In the genomic region with DNA sequence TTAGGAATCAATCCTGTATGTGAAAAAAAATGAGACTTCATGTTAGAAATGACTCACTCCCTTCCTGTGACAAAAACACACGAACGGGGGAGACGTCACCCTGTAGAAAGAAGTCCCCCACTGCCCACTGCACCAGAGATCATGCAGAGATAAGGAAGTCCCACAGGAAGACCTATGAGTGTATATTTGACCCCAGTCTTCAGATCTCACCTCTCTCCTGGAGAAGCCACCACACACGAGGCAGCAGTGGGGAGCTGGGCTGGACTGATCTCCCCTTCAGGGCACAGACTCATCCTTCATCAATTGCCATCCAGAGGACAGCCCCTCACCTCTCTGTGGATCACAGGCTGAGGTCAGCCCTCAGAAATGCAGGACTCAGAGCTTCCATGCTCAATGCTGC, we compare ENCODE assay signal across 8 cellular contexts. TPM values are rescaled to one million over a fixed set of nuclear protein-coding genes. Genes with fewer than 3 reads are reported as not detected.
DNase-seq lines count a peak whose midpoint lies in the region; FAIRE-seq and TF ChIP-seq lines count a peak whose summit lies in the region.
"Not testable (repeated sequence)": the region's sequence is repeated elsewhere in the genome, so short reads cannot be mapped to it uniquely, and the experiment has no call there.

No MANE protein-coding gene starts in this region.

- peak overlapping the region; percentile 38; the same call in 1 of the 2 replicates for H3K9ac ChIP-seq in BLaER1
- H3K9ac ChIP-seq in H1 (replicated peaks in 1 of 4; ENCODE audit: extremely low read depth in 1 of 4, low read depth in 3 of 4, low read length in 3 of 4), result not testable (repeated sequence)

- H2BK12ac ChIP-seq in H1 (ENCODE audit: low read depth, low read length), result 0 out of 2 replicates have a peak overlapping the region, but pooled peaks have one; percentile 50

- TF ChIP-seq RAD21 in H1 (IDR thresholded peaks at IDR 0.05 in 1 of 2, conservative IDR thresholded peaks at IDR 0.05 in 1 of 2; ENCODE audit: low read depth in 2 of 2, low read length in 2 of 2), result not testable (repeated sequence)

- CTCF ChIA-PET in H1 (lab: Charles Lee; ENCODE audit: partially characterized antibody), result interaction anchor here (0.6 to 1.9 kb wide), 3 partner anchors 13 to 817 kb away, joined by 3 to 6 read pairs (median 4); no protein-coding TSS in a partner anchor

- not testable (repeated sequence) for H3K23me2 ChIP-seq in H1 (ENCODE audit: low read depth, low read length)

- not testable (repeated sequence) for H3K18ac ChIP-seq in H1 (ENCODE audit: extremely low read depth, low read length)

- H3K4me2 ChIP-seq in BLaER1 (peak overlapping the region; percentile 43), H1 (ENCODE audit: insufficient read depth in 1 of 2, low read depth in 2 of 2, low read length in 2 of 2) (peak overlapping the region; percentile 54 to 63; a peak in 3 of 4 replicates)

- H3K4me1 Mint-ChIP-seq in T-helper 2 cell treated with Interferon-gamma antibody and Interleukin-4, amounts not matched to agents 5 μg/mL and 100 μg/mL, for 36 hours (ENCODE audit: low read depth), result not testable (repeated sequence)
- H3K4me1 Mint-ChIP-seq in activated naive CD8-positive, alpha-beta T cell (ENCODE audit: low read depth), result peaks cover 21% of the 10 kb centered on the region
- peaks cover 11% of the 10 kb centered on the region for H3K4me1 Mint-ChIP-seq in progenitor cell of endocrine pancreas (ENCODE audit: low read depth)

- not testable (repeated sequence) for H4K91ac ChIP-seq in H1 (replicated peaks; ENCODE audit: insufficient read length, low read length)

- H4K5ac ChIP-seq in H1 (ENCODE audit: insufficient read length, low read depth, low read length), result not testable (repeated sequence)

- not testable (repeated sequence) for H4K20me1 ChIP-seq in BLaER1; H1 (replicated peaks in 1 of 2; ENCODE audit: control insufficient read depth in 1 of 2, insufficient read depth in 2 of 2, low read length in 2 of 2)

- DNase-seq in HT1080 (ENCODE audit: low read depth) (peak; percentile 32), islet precursor cell (peak; percentile 94)
- DNase-seq in T-helper 2 cell treated with Interferon-gamma antibody and Interleukin-4, amounts not matched to agents 5 μg/mL and 100 μg/mL, for 36 hours (ENCODE audit: low spot score), result peak; percentile 15
- peak; percentile 53 for DNase-seq in activated CD8-positive, alpha-beta memory T cell treated with anti-CD3 and anti-CD28 coated beads, Interleukin-2, amount 50 U/mL, for 48 hours
- not testable (repeated sequence) for DNase-seq in H1 (ENCODE audit: low read depth in 1 of 2, low spot score in 2 of 2); progenitor cell of endocrine pancreas (ENCODE audit: low spot score, unreplicated experiment)

- TF ChIP-seq CTCF in H1 (IDR thresholded peaks at IDR 0.05; ENCODE audit: control extremely low read depth in 1 of 3, insufficient read depth in 1 of 3, low read depth in 1 of 3, low read length in 3 of 3); progenitor cell of endocrine pancreas (IDR thresholded peaks at IDR 0.05; ENCODE audit: unreplicated experiment): not testable (repeated sequence)

- not testable (repeated sequence) for H3K14ac ChIP-seq in H1 (ENCODE audit: insufficient read length)

- H3K79me1 ChIP-seq in H1 (ENCODE audit: low read depth, low read length), result not testable (repeated sequence)

- POLR2A ChIA-PET in H1 (lab: Charles Lee; ENCODE audit: partially characterized antibody), result interaction anchor here (1.6 to 2.1 kb wide), 3 partner anchors 11 to 55 kb away, joined by 4 to 8 read pairs (median 5); no protein-coding TSS in a partner anchor

- peaks cover 86% of the 10 kb centered on the region for H3K36me3 Mint-ChIP-seq in T-helper 2 cell treated with Interferon-gamma antibody and Interleukin-4, amounts not matched to agents 5 μg/mL and 100 μg/mL, for 36 hours (ENCODE audit: low read depth)
- H3K36me3 Mint-ChIP-seq in activated naive CD8-positive, alpha-beta T cell, result peaks cover 45% of the 10 kb centered on the region
- peaks cover 41% of the 10 kb centered on the region for H3K36me3 Mint-ChIP-seq in progenitor cell of endocrine pancreas (ENCODE audit: insufficient read depth)

- WGBS in H1 (ENCODE audit: extremely low coverage in 1 of 2, insufficient coverage in 1 of 2, insufficient read length in 1 of 2, insufficient replicate concordance in 2 of 2, low coverage in 1 of 2, low lambda C conversion rate in 2 of 2, missing lambda C conversion rate in 1 of 2), 2 experiments, result 79% methylated on average over 4 of the region's 4 CpGs; no CpG with 5 or more reads in 1 of the 2 experiments

- not testable (repeated sequence) for H3K56ac ChIP-seq in H1 (replicated peaks; ENCODE audit: insufficient read length, low read depth, low read length)

- peak overlapping the region; percentile 12 for H3K27ac Mint-ChIP-seq in T-helper 2 cell treated with Interferon-gamma antibody and Interleukin-4, amounts not matched to agents 5 μg/mL and 100 μg/mL, for 36 hours
- H3K27ac Mint-ChIP-seq in activated naive CD8-positive, alpha-beta T cell, result peak overlapping the region; percentile 64
- H3K27ac Mint-ChIP-seq in progenitor cell of endocrine pancreas, result peak overlapping the region; percentile 84

- peaks cover 29% of the 10 kb centered on the region for H3K9me3 ChIP-seq in BLaER1
- H3K9me3 ChIP-seq in H1 (ENCODE audit: insufficient read depth in 2 of 2, low read depth in 1 of 2, low read length in 1 of 2), result not testable (repeated sequence)

- H3K27me3 ChIP-seq in BLaER1, result not testable (repeated sequence)
- H3K27me3 ChIP-seq in H1 (replicated peaks in 1 of 4; ENCODE audit: control insufficient read depth in 3 of 4, extremely low read depth in 1 of 4, insufficient read depth in 3 of 4, low read length in 3 of 4), result peaks cover 2 to 13% (median 11%) of the 10 kb centered on the region in 4 experiments; a peak in 5 of 7 replicates

- TF ChIP-seq EP300 in H1 (IDR thresholded peaks at IDR 0.05; ENCODE audit: borderline replicate concordance in 1 of 2, low read depth in 2 of 2, low read length in 2 of 2), result not testable (repeated sequence)

- not testable (repeated sequence) for TF ChIP-seq POLR2A in H1 (IDR thresholded peaks at IDR 0.05; ENCODE audit: control extremely low read depth in 1 of 2, low read depth in 2 of 2, low read length in 2 of 2)

- not testable (repeated sequence) for FAIRE-seq in H1 (lab: Jason Lieb, UNC)

- not testable (repeated sequence) for H3K4me3 Mint-ChIP-seq in T-helper 2 cell treated with Interferon-gamma antibody and Interleukin-4, amounts not matched to agents 5 μg/mL and 100 μg/mL, for 36 hours; progenitor cell of endocrine pancreas (ENCODE audit: low read depth)
- H3K4me3 Mint-ChIP-seq in activated naive CD8-positive, alpha-beta T cell, result peak overlapping the region; percentile 17

- H3K36me3 ChIP-seq in BLaER1 (peaks cover 80% of the 10 kb centered on the region), H1 (ENCODE audit: control insufficient read depth in 2 of 4, insufficient read depth in 4 of 4, low read length in 3 of 4) (peaks cover 0 to 15% (median 7%) of the 10 kb centered on the region in 4 experiments; a peak in 5 of 8 replicates)

- H2BK120ac ChIP-seq in H1 (replicated peaks; ENCODE audit: low read depth, low read length), result not testable (repeated sequence)

- H4K8ac ChIP-seq in H1 (ENCODE audit: extremely low read depth, insufficient read depth, low read length), result not testable (repeated sequence)

- H3K4me1 ChIP-seq in BLaER1 (peaks cover 14% of the 10 kb centered on the region), H1 (replicated peaks in 1 of 4; ENCODE audit: control insufficient read depth in 3 of 4, insufficient read depth in 4 of 4, low read length in 3 of 4) (peaks cover 0 to 11% (median 3%) of the 10 kb centered on the region in 4 experiments; a peak in 3 of 7 replicates)

- not testable (repeated sequence) for H2AFZ ChIP-seq in H1 (ENCODE audit: low read length)

- not testable (repeated sequence) for H3K23ac ChIP-seq in H1 (ENCODE audit: insufficient read length)

- not testable (repeated sequence) for H3K27me3 Mint-ChIP-seq in T-helper 2 cell treated with Interferon-gamma antibody and Interleukin-4, amounts not matched to agents 5 μg/mL and 100 μg/mL, for 36 hours (ENCODE audit: low read depth); activated naive CD8-positive, alpha-beta T cell; progenitor cell of endocrine pancreas

- H2BK20ac ChIP-seq in H1 (ENCODE audit: low read length), result not testable (repeated sequence)

- not testable (repeated sequence) for H2BK5ac ChIP-seq in H1 (ENCODE audit: low read depth, low read length)

- not testable (repeated sequence) for H2BK15ac ChIP-seq in H1 (ENCODE audit: low read length)

- H3K79me2 ChIP-seq in H1 (ENCODE audit: control insufficient read depth in 1 of 2, insufficient read depth in 2 of 2, low read length in 2 of 2), result not testable (repeated sequence)

- 0 out of 2 replicates have a peak overlapping the region, but pooled peaks have one; percentile 65 for H2AK5ac ChIP-seq in H1 (ENCODE audit: low read depth, low read length)

- not testable (repeated sequence) for H3K4ac ChIP-seq in H1 (replicated peaks; ENCODE audit: insufficient read length, low read depth, low read length)

- H3K4me3 ChIP-seq in BLaER1, result not testable (repeated sequence)
- H3K4me3 ChIP-seq in H1 (ENCODE audit: extremely low read depth in 1 of 4, insufficient read depth in 2 of 4, low read depth in 3 of 4, low read length in 4 of 4), result peak overlapping the region in 2 of 4 experiments; percentile 11 to 47; a peak in 3 of 8 replicates

- not testable (repeated sequence) for H3K27ac ChIP-seq in BLaER1; H1 (ENCODE audit: low read depth, low read length)

- H3K9me3 Mint-ChIP-seq in T-helper 2 cell treated with Interferon-gamma antibody and Interleukin-4, amounts not matched to agents 5 μg/mL and 100 μg/mL, for 36 hours, result peaks cover 45% of the 10 kb centered on the region
- not testable (repeated sequence) for H3K9me3 Mint-ChIP-seq in activated naive CD8-positive, alpha-beta T cell (ENCODE audit: low read depth); progenitor cell of endocrine pancreas (ENCODE audit: low read depth)

RNA-seq across cellular contexts. Expression of a gene that starts 18.9 kb away (rescaled TPM):
- total RNA-seq in HT1080 (2014; rRNA removed; shearing (Covaris generic)), result 3.6 and 4.0 TPM in 2 replicates
- polyA plus RNA-seq in HT1080 (2015; cell fraction: cytosol; rRNA removed), result 3.3 and 4.5 TPM in 2 replicates
- 6.2 and 6.4 TPM in 2 replicates for polyA plus RNA-seq in HT1080 (2015; cell fraction: nucleus; rRNA removed)
- total RNA-seq in H1 (2021; fragmentation: NEBNext Ultra II Directional; extraction: Animal tissue kit (Norgen Biotek cat#: 25700)), result 17.7 and 19.0 TPM in 2 replicates
- polyA plus RNA-seq in H1 (2011; rRNA removed), result 1.9 and 2.2 TPM in 2 replicates
- 2.1 TPM for polyA plus RNA-seq in H1 (2011; cell fraction: cytosol; rRNA removed)
- polyA plus RNA-seq in H1 (2011; cell fraction: nucleus; rRNA removed), result 4.7 TPM
- 3.9 to 9.6 TPM (median 5.0 TPM) in 4 replicates for polyA plus RNA-seq in H1 (2012, experiment 1 of 2)
- polyA plus RNA-seq in H1 (2012, experiment 2 of 2), result 1.7 TPM
- 7.1 TPM for polyA plus RNA-seq in H1 (2013, experiment 1 of 2)
- 7.0 TPM for polyA plus RNA-seq in H1 (2013, experiment 2 of 2)
- 16.9 and 34.4 TPM in 2 replicates for polyA minus RNA-seq in H1 (2011; rRNA and poly(A)+ RNA removed)
- polyA minus RNA-seq in H1 (2011; cell fraction: cytosol; rRNA and poly(A)+ RNA removed), result 13.9 TPM
- polyA minus RNA-seq in H1 (2011; cell fraction: nucleus; rRNA and poly(A)+ RNA removed), result 19.3 TPM
- 42.9 and 47.3 TPM in 2 replicates for total RNA-seq in progenitor cell of endocrine pancreas

Comparison
In these comparisons a context has a peak if more than half of its experiments do, and no peak if none do; other contexts are left out.
1. H3K27ac Mint-ChIP-seq: peak in every context shown above with its lines; median percentile 84 in progenitor cell of endocrine pancreas; 64 in activated naive CD8-positive, alpha-beta T cell; 12 in T-helper 2 cell treated with Interferon-gamma antibody and Interleukin-4, amounts not matched to agents 5 μg/mL and 100 μg/mL, for 36 hours.